In genomic region chr14:60166144-60166543, GRCh38 we compare ENCODE assay signal across 7 cellular contexts. TPM values are rescaled to one million over a fixed set of nuclear protein-coding genes. Genes with fewer than 3 reads are reported as not detected.
A peak's percentile ranks its signal among the peaks of the same experiment; 100 is the strongest.
DNase-seq lines count a peak whose midpoint lies in the region; ATAC-seq, FAIRE-seq and TF ChIP-seq lines count a peak whose summit lies in the region.

No MANE protein-coding gene starts in this region.

- FAIRE-seq in small intestine (lab: Jason Lieb, UNC): no peak

- peaks cover 3% of the 10 kb centered on the region for H3K27me3 Mint-ChIP-seq in GM23338 (ENCODE audit: insufficient read depth, low read depth, poor library complexity)
- peaks cover 6% of the 10 kb centered on the region for H3K27me3 Mint-ChIP-seq in T-helper 1 cell treated with Interleukin-12 subunit alpha and Interleukin-12 subunit beta and Interleukin-4 antibody, amounts not matched to agents 30 μg/mL and 1 μg/mL, for 36 hours (ENCODE audit: low read depth)

- H3K9me3 Mint-ChIP-seq in GM23338: peaks cover 5% of the 10 kb centered on the region; the same call in 2 of the 3 replicates
- no peaks in the 10 kb centered on the region for H3K9me3 Mint-ChIP-seq in T-helper 1 cell treated with Interleukin-12 subunit alpha and Interleukin-12 subunit beta and Interleukin-4 antibody, amounts not matched to agents 30 μg/mL and 1 μg/mL, for 36 hours

- no peak for TF ChIP-seq CTCF in GM23338 (conservative IDR thresholded peaks at IDR 0.05; ENCODE audit: low read depth in 2 of 2)
- TF ChIP-seq CTCF in fibroblast of lung (conservative IDR thresholded peaks at IDR 0.05 in 1 of 2, IDR thresholded peaks at IDR 0.05 in 1 of 2; ENCODE audit: low read depth in 1 of 2, low read length in 2 of 2): no peak

- ATAC-seq in GM23338 (no peak), HG02852 (IDR thresholded peaks at IDR 0.05; ENCODE audit: unreplicated experiment) (no peak)

- H3K4me3 ChIP-seq in GM23338: peak overlapping the region; percentile 67; the same call in 1 of the 2 replicates
- no peak overlapping the region for H3K4me3 ChIP-seq in fibroblast of lung (replicated peaks in 1 of 4; ENCODE audit: control extremely low read depth in 1 of 4, insufficient read depth in 1 of 4, low read depth in 3 of 4, low read length in 4 of 4)
- no peak overlapping the region for H3K4me3 ChIP-seq in small intestine (ENCODE audit: low read depth in 1 of 2, low read length in 2 of 2)

- H3K4me2 ChIP-seq in GM23338 (peak overlapping the region; percentile 89; the same call in 1 of the 2 replicates), fibroblast of lung (ENCODE audit: extremely low read depth, insufficient read depth, low read length) (no peak overlapping the region)

- 39 to 61% (median 48%) methylated on average over 3 of the region's 3 CpGs for WGBS in small intestine, 3 donors

- H3K79me2 ChIP-seq in GM23338 (replicated peaks; ENCODE audit: insufficient read depth) (0 out of 2 replicates have a peak, but pooled peaks cover 8% of the 10 kb centered on the region), fibroblast of lung (ENCODE audit: control insufficient read depth, insufficient read depth, low read length) (peaks cover 19% of the 10 kb centered on the region)

- no peaks in the 10 kb centered on the region for H3K9me2 ChIP-seq in GM23338 (ENCODE audit: insufficient read depth)

- H3K9me3 ChIP-seq in fibroblast of lung (ENCODE audit: control insufficient read depth, insufficient read depth, low read depth, low read length): no peaks in the 10 kb centered on the region
- no peaks in the 10 kb centered on the region for H3K9me3 ChIP-seq in small intestine (ENCODE audit: control insufficient read depth, low read depth)

- H3K36me3 Mint-ChIP-seq in GM23338 (ENCODE audit: low read depth): no peaks in the 10 kb centered on the region; the same call in 2 of the 3 replicates
- peaks cover 7% of the 10 kb centered on the region for H3K36me3 Mint-ChIP-seq in T-helper 1 cell treated with Interleukin-12 subunit alpha and Interleukin-12 subunit beta and Interleukin-4 antibody, amounts not matched to agents 30 μg/mL and 1 μg/mL, for 36 hours (ENCODE audit: low read depth)

- DNase-seq in GM23338 (ENCODE audit: low spot score): no peak
- no peak for DNase-seq in fibroblast of lung (ENCODE audit: low read depth in 2 of 2)
- peak; percentile 13 for DNase-seq in small intestine
- DNase-seq in cerebellum (ENCODE audit: low spot score): no peak
- DNase-seq in activated CD8-positive, alpha-beta memory T cell treated with anti-CD3 and anti-CD28 coated beads, Interleukin-2, amount 50 U/mL, for 4 hours: no peak

- H4K20me1 ChIP-seq in GM23338 (replicated peaks; ENCODE audit: insufficient read depth): no peaks in the 10 kb centered on the region
- H4K20me1 ChIP-seq in fibroblast of lung (ENCODE audit: control insufficient read depth, extremely low read depth, insufficient read depth, low read length): no peaks in the 10 kb centered on the region

- H3K4me1 Mint-ChIP-seq in GM23338: peaks cover 14% of the 10 kb centered on the region
- peaks cover 19% of the 10 kb centered on the region for H3K4me1 Mint-ChIP-seq in T-helper 1 cell treated with Interleukin-12 subunit alpha and Interleukin-12 subunit beta and Interleukin-4 antibody, amounts not matched to agents 30 μg/mL and 1 μg/mL, for 36 hours (ENCODE audit: low read depth)

- H3K27me3 ChIP-seq in GM23338 (ENCODE audit: insufficient read depth) (peaks cover 15% of the 10 kb centered on the region; the same call in 1 of the 2 replicates), fibroblast of lung (ENCODE audit: control insufficient read depth, insufficient read depth, low read length) (no peaks in the 10 kb centered on the region), small intestine (ENCODE audit: control insufficient read depth in 2 of 2, insufficient read depth in 2 of 2, low read length in 2 of 2) (no peaks in the 10 kb centered on the region)

- H2AFZ ChIP-seq in GM23338: peak overlapping the region; percentile 92
- H2AFZ ChIP-seq in fibroblast of lung (ENCODE audit: low read length): peak overlapping the region; percentile 56

- no peak overlapping the region for H3K9ac ChIP-seq in fibroblast of lung (ENCODE audit: insufficient read depth, low read length)

- H3K27ac ChIP-seq in GM23338 (ENCODE audit: low read depth): no peak overlapping the region
- H3K27ac ChIP-seq in fibroblast of lung (ENCODE audit: insufficient read depth, low read length): no peak overlapping the region
- H3K27ac ChIP-seq in small intestine (ENCODE audit: low read depth in 1 of 2, low read length in 1 of 2): no peak overlapping the region

- H3K27ac Mint-ChIP-seq in GM23338: no peak overlapping the region
- H3K27ac Mint-ChIP-seq in T-helper 1 cell treated with Interleukin-12 subunit alpha and Interleukin-12 subunit beta and Interleukin-4 antibody, amounts not matched to agents 30 μg/mL and 1 μg/mL, for 36 hours: peak overlapping the region; percentile 82

- peaks cover 20% of the 10 kb centered on the region for H3K4me1 ChIP-seq in GM23338 (ENCODE audit: insufficient read depth)
- peaks cover 2% of the 10 kb centered on the region for H3K4me1 ChIP-seq in fibroblast of lung (ENCODE audit: control insufficient read depth, extremely low read depth, insufficient read depth, low read length)
- peaks cover 2 to 3% of the 10 kb centered on the region in 2 donors for H3K4me1 ChIP-seq in small intestine (ENCODE audit: control insufficient read depth in 2 of 2, insufficient read depth in 1 of 2, low read depth in 1 of 2, low read length in 1 of 2)

- peak overlapping the region; percentile 75 for H3K4me3 Mint-ChIP-seq in GM23338
- peak overlapping the region; percentile 76 for H3K4me3 Mint-ChIP-seq in T-helper 1 cell treated with Interleukin-12 subunit alpha and Interleukin-12 subunit beta and Interleukin-4 antibody, amounts not matched to agents 30 μg/mL and 1 μg/mL, for 36 hours

- no peaks in the 10 kb centered on the region for H3F3A ChIP-seq in GM23338 (replicated peaks; ENCODE audit: low read depth)

- H3K36me3 ChIP-seq in GM23338 (ENCODE audit: insufficient read depth) (no peaks in the 10 kb centered on the region), fibroblast of lung (ENCODE audit: control insufficient read depth, insufficient read depth, low read length) (no peaks in the 10 kb centered on the region), small intestine (ENCODE audit: control insufficient read depth in 2 of 2, insufficient read depth in 2 of 2, low read length in 2 of 2) (no peaks in the 10 kb centered on the region)

TF ChIP-seq in GM23338, 12 proteins besides CTCF, POLR2A, EP300 and RAD21 (continues in another document):
- TF ChIP-seq REST (IDR thresholded peaks at IDR 0.05; ENCODE audit: unreplicated experiment): no peak

RNA-seq across cellular contexts. Expression of gene DHRS7, which starts 0.9 kb away (rescaled TPM):
- total RNA-seq in GM23338 (2014; rRNA removed; shearing (Covaris generic)): 39.3 and 46.4 TPM in 2 replicates
- polyA plus RNA-seq in GM23338 (2016; fragmentation: Nextera tagmentation; extraction: Ambion mirVana) (34.4 and 39.4 TPM in 2 replicates), fibroblast of lung (61.0 and 71.8 TPM in 2 replicates), small intestine (100 to 1,000 TPM in 1 of 3 donors, 10 to 100 TPM in 2; 78.7 to 165 (median 99.2) TPM)
- total RNA-seq in fibroblast of lung (152 and 170 TPM in 2 replicates), cerebellum (48.2 TPM)
- polyA plus RNA-seq in fibroblast of lung (2012): 61.1 and 85.9 TPM in 2 replicates
- 9.4 and 14.5 TPM in 2 replicates for polyA minus RNA-seq in fibroblast of lung (ENCODE audit: low replicate concordance)
